ENCODE assay signal across 2 cellular contexts in the genomic region with DNA sequence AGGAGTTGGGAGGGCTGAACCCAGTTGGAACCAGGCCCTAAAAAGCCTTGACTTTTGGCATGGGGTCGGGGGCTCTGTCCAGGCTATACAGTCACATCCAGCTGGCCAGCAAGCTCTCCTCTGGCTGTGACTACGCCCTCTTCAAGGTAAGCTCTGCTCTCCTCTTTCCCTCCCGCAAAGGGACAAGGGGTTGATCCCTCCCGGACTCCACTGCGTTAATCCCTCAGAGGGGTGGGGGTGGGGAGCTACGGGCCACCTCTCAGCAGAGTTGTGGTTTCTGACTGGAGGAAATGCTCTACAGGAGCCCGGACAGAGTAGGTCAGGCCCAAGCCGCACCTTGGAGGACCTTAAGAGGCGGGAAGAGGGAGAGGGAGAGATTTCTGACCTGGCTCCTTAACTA.
TF ChIP-seq lines count a peak whose summit lies in the region.

No MANE protein-coding gene starts in this region.

TF ChIP-seq in IMR-90, 13 proteins besides CTCF, POLR2A, EP300 and RAD21:
- no peak for TF ChIP-seq RCOR1 (IDR thresholded peaks at IDR 0.05; ENCODE audit: insufficient replicate concordance, low read length)
- no peak for TF ChIP-seq MXI1 (IDR thresholded peaks at IDR 0.05; ENCODE audit: borderline replicate concordance, low read depth, low read length)
- TF ChIP-seq MAZ (IDR thresholded peaks at IDR 0.05; ENCODE audit: borderline replicate concordance, low read depth, low read length): no peak
- no peak for TF ChIP-seq BHLHE40 (IDR thresholded peaks at IDR 0.05; ENCODE audit: low read depth, low read length)
- no peak for TF ChIP-seq CHD1 (IDR thresholded peaks at IDR 0.05; ENCODE audit: low read depth, low read length)
- TF ChIP-seq RFX5 (IDR thresholded peaks at IDR 0.05; ENCODE audit: low read depth, low read length): no peak
- TF ChIP-seq, protein P1, sequence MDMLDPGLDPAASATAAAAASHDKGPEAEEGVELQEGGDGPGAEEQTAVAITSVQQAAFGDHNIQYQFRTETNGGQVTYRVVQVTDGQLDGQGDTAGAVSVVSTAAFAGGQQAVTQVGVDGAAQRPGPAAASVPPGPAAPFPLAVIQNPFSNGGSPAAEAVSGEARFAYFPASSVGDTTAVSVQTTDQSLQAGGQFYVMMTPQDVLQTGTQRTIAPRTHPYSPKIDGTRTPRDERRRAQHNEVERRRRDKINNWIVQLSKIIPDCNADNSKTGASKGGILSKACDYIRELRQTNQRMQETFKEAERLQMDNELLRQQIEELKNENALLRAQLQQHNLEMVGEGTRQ (IDR thresholded peaks at IDR 0.05; ENCODE audit: low read depth, low read length): no peak
- no peak for TF ChIP-seq FOS (IDR thresholded peaks at IDR 0.05; ENCODE audit: low read depth, low read length)

TF ChIP-seq in H1, 55 proteins besides CTCF, POLR2A, EP300 and RAD21:
- TF ChIP-seq KDM1A (IDR thresholded peaks at IDR 0.05; ENCODE audit: borderline replicate concordance, low read length) (no peak), TAF1 (IDR thresholded peaks at IDR 0.05; ENCODE audit: low read depth, low read length) (no peak), HDAC2 (IDR thresholded peaks at IDR 0.05; ENCODE audit: borderline replicate concordance in 1 of 2, low read depth in 2 of 2, low read length in 2 of 2) (no peak), BACH1 (IDR thresholded peaks at IDR 0.05; ENCODE audit: low read length) (no peak), RBBP5 (IDR thresholded peaks at IDR 0.05; ENCODE audit: borderline replicate concordance, low read depth, low read length) (no peak), SIN3A (conservative IDR thresholded peaks at IDR 0.05 in 1 of 2, IDR thresholded peaks at IDR 0.05 in 1 of 2; ENCODE audit: low read depth in 1 of 2, low read length in 2 of 2) (no peak), SIRT6 (IDR thresholded peaks at IDR 0.05; ENCODE audit: low read length) (no peak), TCF12 (IDR thresholded peaks at IDR 0.05; ENCODE audit: low read depth, low read length) (no peak), POU5F1 (IDR thresholded peaks at IDR 0.05; ENCODE audit: low read depth, low read length) (no peak), EGR1 (IDR thresholded peaks at IDR 0.05; ENCODE audit: borderline replicate concordance, low read depth, low read length) (no peak), NRF1 (IDR thresholded peaks at IDR 0.05; ENCODE audit: low read depth, low read length) (no peak)
- TF ChIP-seq, protein P2, sequence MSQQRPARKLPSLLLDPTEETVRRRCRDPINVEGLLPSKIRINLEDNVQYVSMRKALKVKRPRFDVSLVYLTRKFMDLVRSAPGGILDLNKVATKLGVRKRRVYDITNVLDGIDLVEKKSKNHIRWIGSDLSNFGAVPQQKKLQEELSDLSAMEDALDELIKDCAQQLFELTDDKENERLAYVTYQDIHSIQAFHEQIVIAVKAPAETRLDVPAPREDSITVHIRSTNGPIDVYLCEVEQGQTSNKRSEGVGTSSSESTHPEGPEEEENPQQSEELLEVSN (IDR thresholded peaks at IDR 0.05): no peak
TF ChIP-seq in H1: peak in this region for 0.
